Comparison of ENCODE assay signal across 15 cellular contexts in the genomic region with DNA sequence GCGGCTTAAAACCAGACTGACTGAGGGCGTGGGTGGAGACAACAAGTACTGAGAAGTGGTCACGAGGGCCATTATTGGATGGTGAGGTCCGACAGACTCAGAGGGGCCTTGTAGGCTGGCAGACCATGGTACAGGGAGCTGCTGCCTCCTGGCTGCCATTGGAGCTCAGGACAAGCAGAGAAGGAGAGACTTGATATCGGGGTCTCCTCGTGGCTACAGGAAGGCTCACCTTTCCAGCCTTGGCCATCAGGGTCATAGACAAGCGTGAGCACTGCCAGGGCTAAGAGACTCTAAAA. TPM values are rescaled to one million over a fixed set of nuclear protein-coding genes. Genes with fewer than 3 reads are reported as not detected.
DNase-seq lines count a peak whose midpoint lies in the region; ATAC-seq and TF ChIP-seq lines count a peak whose summit lies in the region.
"Had no signal": no experiment of that assay in that cellular context is flagged by ENCODE, and none has a peak within 500 bp of the region (broad histone marks: within the 10 kb centered on the region; RNA-seq: fewer than 3 reads in every experiment).

No MANE protein-coding gene starts in this region.

- no peaks in the 10 kb centered on the region for H3K36me3 Mint-ChIP-seq in WTC11

- POLR2A ChIA-PET in WTC11 (lab: Charles Lee) = interaction anchor here (1.0 to 1.3 kb wide), 2 partner anchors 36 to 168 kb away, joined by 3 read pairs; no protein-coding TSS in a partner anchor

- H3K36me3 ChIP-seq in suprapubic skin = peaks cover 19% of the 10 kb centered on the region

- H3K27me3 Mint-ChIP-seq in WTC11 (ENCODE audit: low read depth) = peaks cover 73% of the 10 kb centered on the region

- WGBS in suprapubic skin = 100% methylated on average over 1 of the region's 7 CpGs

- H3K4me1 ChIP-seq in suprapubic skin = no peaks in the 10 kb centered on the region

- H3K4me3 ChIP-seq in epithelial cell of proximal tubule (ENCODE audit: low read depth, low read length) (no peak overlapping the region), retinal pigment epithelial cell (ENCODE audit: low read length) (no peak overlapping the region), suprapubic skin (no peak overlapping the region)

- TF ChIP-seq POLR2A in suprapubic skin (IDR thresholded peaks at IDR 0.05) = no peak

- peak; percentile 46 for TF ChIP-seq RAD21 in Ishikawa (IDR thresholded peaks at IDR 0.05; ENCODE audit: low read depth)

- no peaks in the 10 kb centered on the region; the same call in 1 of the 2 replicates for H3K4me1 Mint-ChIP-seq in WTC11

- H3K27ac ChIP-seq in suprapubic skin = no peak overlapping the region
- H3K27ac ChIP-seq: HL-60 had no signal

- TF ChIP-seq CTCF in WTC11 (IDR thresholded peaks at IDR 0.05) (no peak), epithelial cell of proximal tubule (conservative IDR thresholded peaks at IDR 0.05; ENCODE audit: low read depth, low read length) (peak; percentile 10), retinal pigment epithelial cell (conservative IDR thresholded peaks at IDR 0.05; ENCODE audit: low read depth, low read length) (peak; percentile 60), suprapubic skin (IDR thresholded peaks at IDR 0.05) (no peak)

- peak; percentile 50 for ATAC-seq in WTC11

- DNase-seq in WTC11 (ENCODE audit: low spot score) (no peak), epithelial cell of proximal tubule (ENCODE audit: low read depth) (no peak), retinal pigment epithelial cell (ENCODE audit: low read depth) (peak; percentile 70), suprapubic skin (ENCODE audit: low spot score in 2 of 2) (no peak), NCI-H524 treated with DMSO at 0.1 percent for 48 hours (lab: John Stamatoyannopoulos, UW) (no peak)
- DNase-seq in activated CD4-positive, alpha-beta T cell treated with anti-CD3 and anti-CD28 coated beads for 1 hour = no peak
- DNase-seq: DMS153, KG1, NCI-H1092 treated with DMSO at 0.1 percent for 48 hours, NCI-H1694, NCI-H345, NCI-H69, SK-N-SH had no signal

- H3K9me3 Mint-ChIP-seq in WTC11 = no peaks in the 10 kb centered on the region

- H3K27ac Mint-ChIP-seq in WTC11 = no peak overlapping the region

- no peaks in the 10 kb centered on the region for H3K27me3 ChIP-seq in suprapubic skin

- CTCF ChIA-PET in WTC11 (lab: Charles Lee) = interaction anchor here (1.0 to 1.4 kb wide), 9 partner anchors 11 to 130 kb away, joined by 3 to 9 read pairs (median 5); no protein-coding TSS in a partner anchor

- no peaks in the 10 kb centered on the region for H3K9me3 ChIP-seq in suprapubic skin
- H3K9me3 ChIP-seq: SK-N-SH had no signal

- no peak for TF ChIP-seq EP300 in Ishikawa (IDR thresholded peaks at IDR 0.05; ENCODE audit: borderline replicate concordance)
- no peak for TF ChIP-seq EP300 in suprapubic skin (IDR thresholded peaks at IDR 0.05)

- H3K4me3 Mint-ChIP-seq in WTC11 = no peak overlapping the region

TF ChIP-seq in Ishikawa, 13 proteins besides CTCF, POLR2A, EP300 and RAD21:
- TF ChIP-seq TAF1 (IDR thresholded peaks at IDR 0.05; ENCODE audit: low read depth) = no peak

TF ChIP-seq in WTC11, 78 proteins besides CTCF, POLR2A, EP300 and RAD21:
- TF ChIP-seq ZNF138 (CRISPR knock-in tag; conservative IDR thresholded peaks at IDR 0.05) (no peak), CREM (CRISPR knock-in tag; IDR thresholded peaks at IDR 0.05) (no peak), HMGA2 (CRISPR knock-in tag; IDR thresholded peaks at IDR 0.05) (no peak), MYBL2 (CRISPR knock-in tag; IDR thresholded peaks at IDR 0.05) (no peak), GTF2I (CRISPR knock-in tag; conservative IDR thresholded peaks at IDR 0.05) (no peak), NFYB (CRISPR knock-in tag; conservative IDR thresholded peaks at IDR 0.05; ENCODE audit: low read depth) (no peak), ZNF396 (CRISPR knock-in tag; IDR thresholded peaks at IDR 0.05; ENCODE audit: borderline replicate concordance) (no peak), KAT7 (CRISPR knock-in tag; IDR thresholded peaks at IDR 0.05; ENCODE audit: borderline replicate concordance) (no peak), ZNF317 (CRISPR knock-in tag; IDR thresholded peaks at IDR 0.05; ENCODE audit: borderline replicate concordance, low read depth) (no peak), NFATC4 (CRISPR knock-in tag; IDR thresholded peaks at IDR 0.05) (no peak), ZNF423 (CRISPR knock-in tag; IDR thresholded peaks at IDR 0.05) (no peak), FOXJ3 (CRISPR knock-in tag; IDR thresholded peaks at IDR 0.05; ENCODE audit: borderline replicate concordance) (no peak), TCF7 (CRISPR knock-in tag; IDR thresholded peaks at IDR 0.05; ENCODE audit: low read depth) (no peak)
- TF ChIP-seq, protein P1, sequence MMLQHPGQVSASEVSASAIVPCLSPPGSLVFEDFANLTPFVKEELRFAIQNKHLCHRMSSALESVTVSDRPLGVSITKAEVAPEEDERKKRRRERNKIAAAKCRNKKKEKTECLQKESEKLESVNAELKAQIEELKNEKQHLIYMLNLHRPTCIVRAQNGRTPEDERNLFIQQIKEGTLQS (CRISPR knock-in tag; conservative IDR thresholded peaks at IDR 0.05) = no peak
TF ChIP-seq in WTC11: peak in this region for 0.

RNA-seq across cellular contexts. Expression of a gene that starts 54.2 kb away (rescaled TPM):
- 120 to 129 TPM (median 126 TPM) in 3 replicates for total RNA-seq in WTC11 (2021)
- total RNA-seq in epithelial cell of proximal tubule = 57.4 and 95.9 TPM in 2 replicates
- total RNA-seq in suprapubic skin = 10 to 100 TPM; 26.0 to 33.7 (median 27.2) TPM

Comparison
In these comparisons a context has a peak if more than half of its experiments do, and no peak if none do; other contexts are left out.
1. CTCF ChIP-seq: peak in epithelial cell of proximal tubule (single experiment) and retinal pigment epithelial cell (single experiment); none in WTC11 (single experiment) and suprapubic skin (0 of 2).